Comparison of ENCODE assay signal across 15 cellular contexts in the genomic region with DNA sequence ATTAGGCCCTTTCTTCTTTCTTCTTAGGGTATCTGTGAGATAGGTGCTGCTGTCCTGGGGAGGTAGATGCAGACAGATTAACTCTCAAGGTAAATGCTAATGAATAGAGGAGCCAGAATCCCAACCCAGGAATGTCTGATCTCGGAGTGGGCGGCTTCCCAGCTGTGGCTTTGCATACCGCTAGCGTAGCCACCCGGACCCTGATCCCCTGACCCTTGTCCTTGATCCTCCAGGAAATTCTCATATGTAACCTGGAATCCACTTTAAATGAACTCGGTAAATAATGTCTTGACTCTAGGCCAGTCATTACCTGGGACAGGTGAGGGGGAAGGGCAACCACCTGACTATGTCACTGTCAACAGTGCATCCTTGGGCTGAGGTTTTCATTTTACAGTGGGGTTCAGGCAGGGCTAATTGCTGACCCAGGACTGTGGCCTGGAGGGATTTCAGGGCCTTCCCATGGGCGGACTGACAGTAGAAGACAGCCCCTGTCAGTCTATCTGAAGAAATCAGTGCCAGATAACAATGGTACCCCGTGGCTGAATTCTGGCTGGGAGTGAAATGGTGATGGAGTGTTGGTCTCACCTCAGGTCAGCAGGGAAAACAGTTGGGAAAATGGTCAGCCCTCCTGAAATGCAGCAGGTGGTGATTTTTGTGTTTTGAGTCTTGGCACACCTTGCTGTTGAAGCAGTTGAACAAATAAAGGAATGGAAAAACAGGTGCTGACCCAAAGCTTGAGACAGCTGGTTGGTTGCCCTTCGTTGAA. TPM values are rescaled to one million over a fixed set of nuclear protein-coding genes. Genes with fewer than 3 reads are reported as not detected.
DNase-seq lines count a peak whose midpoint lies in the region; ATAC-seq, FAIRE-seq and TF ChIP-seq lines count a peak whose summit lies in the region.
"Had no signal": no experiment of that assay in that cellular context is flagged by ENCODE, and none has a peak within 500 bp of the region (broad histone marks: within the 10 kb centered on the region; RNA-seq: fewer than 3 reads in every experiment).

No MANE protein-coding gene starts in this region.

- no peaks in the 10 kb centered on the region for H3K9me3 Mint-ChIP-seq in stimulated activated memory B cell treated with anti-CD40 and anti-IgM and Interleukin-4, amounts not matched to agents 10 μg/mL and 1 μg/mL and 100 μg/mL, for 72 hours

- H3K36me3 Mint-ChIP-seq in stimulated activated memory B cell treated with anti-CD40 and anti-IgM and Interleukin-4, amounts not matched to agents 10 μg/mL and 1 μg/mL and 100 μg/mL, for 72 hours = peaks cover 46% of the 10 kb centered on the region

- H3K27me3 ChIP-seq in bronchial epithelial cell (ENCODE audit: control insufficient read depth, insufficient read depth, low read length) = no peaks in the 10 kb centered on the region
- H3K27me3 ChIP-seq in muscle layer of duodenum (ENCODE audit: low read depth, low read length) = no peaks in the 10 kb centered on the region
- H3K27me3 ChIP-seq in tibial artery = no peaks in the 10 kb centered on the region
- H3K27me3 ChIP-seq: BLaER1 treated with 17β-estradiol and CSF1 and Interleukin-3, amounts not matched to agents 10 nM and 100 nM had no signal

- TF ChIP-seq CTCF in bronchial epithelial cell (IDR thresholded peaks at IDR 0.05; ENCODE audit: insufficient read depth, low read length, severe bottlenecking) = no peak
- no peak for TF ChIP-seq CTCF in tibial artery (IDR thresholded peaks at IDR 0.05)

- H3K27ac ChIP-seq in muscle layer of duodenum (ENCODE audit: low read length) = peak overlapping the region; percentile 36
- peak overlapping the region; percentile 83 to 97 for H3K27ac ChIP-seq in tibial artery
- H3K27ac ChIP-seq: BLaER1 treated with 17β-estradiol and CSF1 and Interleukin-3, amounts not matched to agents 10 nM and 100 nM had no signal

- ATAC-seq in stimulated activated memory B cell treated with anti-CD40 and anti-IgM and Interleukin-4, amounts not matched to agents 10 μg/mL and 1 μg/mL and 100 μg/mL, for 72 hours = no peak

- peak; percentile 71 for DNase-seq in NCI-H510A treated with DMSO at 0.1 percent for 48 hours (lab: John Stamatoyannopoulos, UW)
- no peak for DNase-seq in NCI-H510A (lab: John Stamatoyannopoulos, UW)
- no peak for DNase-seq in bronchial epithelial cell (ENCODE audit: low read depth)
- no peak for DNase-seq in tibial artery
- no peak for DNase-seq in stimulated activated CD4-positive, alpha-beta T cell treated with anti-CD3 and anti-CD28 coated beads, Interleukin-1b, Interleukin-23, amount 100 ng/mL, for 48 hours
- no peak for DNase-seq in NCI-H2107 treated with DMSO at 0.1 percent for 48 hours (lab: John Stamatoyannopoulos, UW; ENCODE audit: unreplicated experiment)
- DNase-seq: 8988T; activated naive CD4-positive, alpha-beta T cell; DMS153; NCI-H1930; T-helper 2 cell had no signal

- H3K27ac Mint-ChIP-seq in stimulated activated memory B cell treated with anti-CD40 and anti-IgM and Interleukin-4, amounts not matched to agents 10 μg/mL and 1 μg/mL and 100 μg/mL, for 72 hours = no peak overlapping the region

- no peaks in the 10 kb centered on the region for H3K9me3 ChIP-seq in muscle layer of duodenum (ENCODE audit: control insufficient read depth in 1 of 2, low read length in 2 of 2)
- H3K9me3 ChIP-seq in tibial artery = no peaks in the 10 kb centered on the region

- peaks cover 44% of the 10 kb centered on the region for H3K4me1 Mint-ChIP-seq in stimulated activated memory B cell treated with anti-CD40 and anti-IgM and Interleukin-4, amounts not matched to agents 10 μg/mL and 1 μg/mL and 100 μg/mL, for 72 hours

- H3K4me1 ChIP-seq in muscle layer of duodenum (ENCODE audit: control insufficient read depth in 1 of 2, insufficient read depth in 2 of 2, low read length in 2 of 2) (peaks cover 0 to 13% of the 10 kb centered on the region in 2 donors), tibial artery (peaks cover 0 to 71% (median 41%) of the 10 kb centered on the region in 4 donors)

- H3K4me3 ChIP-seq in bronchial epithelial cell (ENCODE audit: low read depth, low read length) (no peak overlapping the region), muscle layer of duodenum (ENCODE audit: low read depth in 1 of 2, low read length in 2 of 2) (no peak overlapping the region), tibial artery (no peak overlapping the region)
- H3K4me3 ChIP-seq: BLaER1 treated with 17β-estradiol and CSF1 and Interleukin-3, amounts not matched to agents 10 nM and 100 nM had no signal

- H3K4me3 Mint-ChIP-seq in stimulated activated memory B cell treated with anti-CD40 and anti-IgM and Interleukin-4, amounts not matched to agents 10 μg/mL and 1 μg/mL and 100 μg/mL, for 72 hours = no peak overlapping the region

- peak; percentile 43 for FAIRE-seq in bronchial epithelial cell (lab: Jason Lieb, UNC)
- FAIRE-seq: HTR-8/SVneo had no signal

- H3K36me3 ChIP-seq in bronchial epithelial cell (ENCODE audit: control insufficient read depth, insufficient read depth, low read length) (peaks cover 18% of the 10 kb centered on the region), muscle layer of duodenum (ENCODE audit: control insufficient read depth in 1 of 2, insufficient read depth in 2 of 2, low read length in 2 of 2) (peaks cover 8 to 16% of the 10 kb centered on the region in 2 donors), tibial artery (peaks cover 35 to 38% (median 35%) of the 10 kb centered on the region in 3 donors)

- H3K27me3 Mint-ChIP-seq in stimulated activated memory B cell treated with anti-CD40 and anti-IgM and Interleukin-4, amounts not matched to agents 10 μg/mL and 1 μg/mL and 100 μg/mL, for 72 hours = no peaks in the 10 kb centered on the region

- intact Hi-C loops in tibial artery (cut with DNase I; ENCODE audit: low total_unique reads) = loop anchor here (5.0 to 10.0 kb wide), 2 partner anchors 153 to 446 kb away; no protein-coding TSS in a partner anchor

RNA-seq across cellular contexts. Expression of gene ACKR3, which starts 9.5 kb away (rescaled TPM):
- 17.9 and 22.0 TPM in 2 replicates for total RNA-seq in bronchial epithelial cell
